Comparison of ENCODE assay signal across 8 cellular contexts in the genomic region with DNA sequence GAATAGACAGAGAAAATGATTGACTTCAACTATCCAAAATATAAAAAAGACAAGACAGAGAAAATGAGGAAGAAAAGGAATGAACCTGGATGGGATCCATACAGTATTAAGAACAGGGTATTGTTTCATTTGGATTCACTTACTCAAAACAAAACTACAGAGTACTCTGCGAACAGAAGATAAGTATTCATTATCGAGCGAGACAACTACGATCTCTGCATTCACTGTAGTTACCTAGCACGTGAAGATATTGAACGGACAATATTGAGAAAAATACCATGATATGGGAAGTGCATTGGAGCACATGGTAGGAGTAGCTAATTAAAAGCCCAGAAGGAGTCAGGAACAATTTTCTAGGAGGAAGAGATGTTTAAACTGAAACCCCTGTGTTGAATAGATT. TPM values are rescaled to one million over a fixed set of nuclear protein-coding genes. Genes with fewer than 3 reads are reported as not detected.
A peak's percentile ranks its signal among the peaks of the same experiment; 100 is the strongest.
DNase-seq lines count a peak whose midpoint lies in the region; ATAC-seq, FAIRE-seq and TF ChIP-seq lines count a peak whose summit lies in the region.

No MANE protein-coding gene starts in this region.

- no peak for TF ChIP-seq POLR2A in A549 (IDR thresholded peaks at IDR 0.05; ENCODE audit: low read length)

- no peak for TF ChIP-seq RAD21 in A549 (conservative IDR thresholded peaks at IDR 0.05 in 1 of 2, IDR thresholded peaks at IDR 0.05 in 1 of 2)

- H3K36me3 Mint-ChIP-seq in mesothelial cell of epicardium, result peaks cover 2% of the 10 kb centered on the region

- H3K9me3 ChIP-seq in A549, result no peaks in the 10 kb centered on the region

- ATAC-seq in A549, result no peak

- CTCF ChIA-PET in A549 (lab: Yijun Ruan, JAX), result interaction anchor here (0.8 to 4.0 kb wide), 8 partner anchors 9 to 257 kb away, joined by 3 to 30 read pairs (median 8); no protein-coding TSS in a partner anchor
- CTCF ChIA-PET in HEK293T (lab: Yijun Ruan, JAX), result interaction anchor here (1.5 to 2.0 kb wide), 3 partner anchors 16 to 154 kb away, joined by 3 to 10 read pairs (median 3); no protein-coding TSS in a partner anchor

- no peak for FAIRE-seq in A549 (lab: Jason Lieb, UNC)

- no peaks in the 10 kb centered on the region for H3K9me3 Mint-ChIP-seq in mesothelial cell of epicardium

- H3K4me2 ChIP-seq in A549, result peak overlapping the region; percentile 76

- 79% methylated on average over 6 of the region's 6 CpGs for WGBS in A549 (ENCODE audit: missing lambda C conversion rate)

- peak overlapping the region; percentile 73 for H3K4me3 ChIP-seq in A549
- peak overlapping the region; percentile 84 for H3K4me3 ChIP-seq in astrocyte of the spinal cord (ENCODE audit: low read depth, low read length)

- DNase-seq in A549 (ENCODE audit: low read depth in 1 of 2, low spot score in 1 of 2), result no peak
- no peak for DNase-seq in HEK293T (ENCODE audit: extremely low spot score)
- no peak for DNase-seq in astrocyte of the spinal cord (ENCODE audit: low read depth, low spot score)
- no peak for DNase-seq in mesothelial cell of epicardium (ENCODE audit: low spot score in 2 of 2, unreplicated experiment in 2 of 2)
- DNase-seq in NCI-H1930 (lab: John Stamatoyannopoulos, UW), result no peak
- DNase-seq in LoVo (ENCODE audit: low spot score), result no peak
- no peak for DNase-seq in putamen (ENCODE audit: low spot score)
- no peak for DNase-seq in NOMO-1 treated with DMSO at 0.1 percent for 48 hours (lab: John Stamatoyannopoulos, UW; ENCODE audit: unreplicated experiment)

- no peaks in the 10 kb centered on the region for H3K27me3 Mint-ChIP-seq in mesothelial cell of epicardium (ENCODE audit: low read depth)

- H3K4me1 Mint-ChIP-seq in mesothelial cell of epicardium, result peaks cover 36% of the 10 kb centered on the region

- POLR2A ChIA-PET in A549 (lab: Yijun Ruan, JAX), result interaction anchor here (0.6 to 2.0 kb wide), 4 partner anchors 10 to 230 kb away, joined by 3 to 15 read pairs (median 6); a partner anchor contains a TSS
- POLR2A ChIA-PET in HEK293T (lab: Yijun Ruan, JAX), result interaction anchor here (1.2 to 5.0 kb wide), 4 partner anchors 10 to 105 kb away, joined by 3 to 32 read pairs (median 4); no protein-coding TSS in a partner anchor

- TF ChIP-seq EP300 in A549 (IDR thresholded peaks at IDR 0.05), result no peak

- peaks cover 47% of the 10 kb centered on the region for H3K4me1 ChIP-seq in A549

- in situ Hi-C loops in astrocyte of the spinal cord (cut with HindIII; ENCODE audit: low sequenced_read_pairs), result no loop called here

- H3K27ac Mint-ChIP-seq in mesothelial cell of epicardium, result peak overlapping the region; percentile 100

- TF ChIP-seq CTCF in A549 (IDR thresholded peaks at IDR 0.05) (no peak), astrocyte of the spinal cord (IDR thresholded peaks at IDR 0.05; ENCODE audit: low read depth, low read length) (no peak), mesothelial cell of epicardium (IDR thresholded peaks at IDR 0.05; ENCODE audit: unreplicated experiment) (no peak)

- peak overlapping the region; percentile 95 for H3K4me3 Mint-ChIP-seq in mesothelial cell of epicardium

- peak overlapping the region; percentile 94 to 96 for H3K27ac ChIP-seq in A549

TF ChIP-seq in A549, 52 proteins besides CTCF, POLR2A, EP300 and RAD21:
- TF ChIP-seq ZFP36 (IDR thresholded peaks at IDR 0.05; ENCODE audit: borderline replicate concordance, partially characterized antibody) (no peak), MAZ (IDR thresholded peaks at IDR 0.05; ENCODE audit: borderline replicate concordance, low read depth, low read length) (no peak)

TF ChIP-seq in HEK293T, 16 proteins besides CTCF, POLR2A, EP300 and RAD21:
- TF ChIP-seq L3MBTL2 (conservative IDR thresholded peaks at IDR 0.05) (0 out of 2 replicates have a peak, but pooled peaks have one; percentile 15), NFRKB (IDR thresholded peaks at IDR 0.05) (no peak), FOXA1 (IDR thresholded peaks at IDR 0.05) (no peak), CTBP1 (IDR thresholded peaks at IDR 0.05; ENCODE audit: borderline replicate concordance) (no peak)

RNA-seq across cellular contexts. Expression of a gene that starts 1.0 kb away (rescaled TPM):
- polyA plus RNA-seq in A549 (2011; rRNA removed) (20.9 and 23.3 TPM in 2 replicates), A549 (2017; fragmentation: RNase III; extraction: RNeasy Plus Mini Kit Qiagen cat#74134 plus additional on column Dnase treatment) (20.7 to 24.5 TPM (median 22.9 TPM) in 3 replicates)
- polyA plus RNA-seq in A549 (2012; cell fraction: cytosol; rRNA removed), result 3.5 and 4.1 TPM in 2 replicates
- 3.7 and 6.4 TPM in 2 replicates for polyA plus RNA-seq in A549 (2012; cell fraction: nucleus; rRNA removed)
- 8.7 and 9.1 TPM in 2 replicates for polyA minus RNA-seq in A549 (2011; rRNA and poly(A)+ RNA removed)
- 33.7 to 38.3 TPM (median 37.5 TPM) in 3 replicates for total RNA-seq in mesothelial cell of epicardium
